In the genomic region with DNA sequence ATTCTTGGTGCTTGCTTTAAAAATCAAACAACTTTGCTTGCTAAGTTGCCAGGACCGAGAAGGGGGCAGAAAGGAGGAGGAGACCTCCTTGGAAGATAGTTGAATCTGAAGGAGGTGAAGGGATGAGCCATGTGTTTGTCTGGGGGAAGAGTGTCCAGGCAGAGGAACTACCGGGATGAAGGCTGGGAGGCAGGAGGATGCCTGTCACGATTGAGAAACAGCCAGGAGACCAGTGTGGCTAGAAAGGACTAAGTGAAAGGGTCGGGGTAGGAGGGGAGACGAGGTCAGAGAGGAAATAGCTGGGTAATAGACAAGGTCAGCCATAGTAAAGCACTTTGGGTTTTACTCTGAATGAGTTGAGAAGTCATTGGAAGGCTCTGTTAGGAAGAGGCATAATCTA, we compare ENCODE assay signal across 1 cellular context.
TF ChIP-seq lines count a peak whose summit lies in the region.

No MANE protein-coding gene starts in this region.

TF ChIP-seq in IMR-90, 13 proteins besides CTCF, POLR2A, EP300 and RAD21:
- TF ChIP-seq MXI1 (IDR thresholded peaks at IDR 0.05; ENCODE audit: borderline replicate concordance, low read depth, low read length) (no peak), RFX5 (IDR thresholded peaks at IDR 0.05; ENCODE audit: low read depth, low read length) (no peak), MAFK (IDR thresholded peaks at IDR 0.05; ENCODE audit: low read depth, low read length) (no peak), CHD1 (IDR thresholded peaks at IDR 0.05; ENCODE audit: low read depth, low read length) (no peak), FOS (IDR thresholded peaks at IDR 0.05; ENCODE audit: low read depth, low read length) (no peak), MAZ (IDR thresholded peaks at IDR 0.05; ENCODE audit: borderline replicate concordance, low read depth, low read length) (no peak), RCOR1 (IDR thresholded peaks at IDR 0.05; ENCODE audit: insufficient replicate concordance, low read length) (no peak), BHLHE40 (IDR thresholded peaks at IDR 0.05; ENCODE audit: low read depth, low read length) (no peak), SMC3 (IDR thresholded peaks at IDR 0.05; ENCODE audit: low read depth, low read length) (no peak), CEBPB (IDR thresholded peaks at IDR 0.05; ENCODE audit: low read depth, low read length) (no peak), NFE2L2 (IDR thresholded peaks at IDR 0.05; ENCODE audit: low read depth, low read length) (no peak)
- TF ChIP-seq, protein P1, sequence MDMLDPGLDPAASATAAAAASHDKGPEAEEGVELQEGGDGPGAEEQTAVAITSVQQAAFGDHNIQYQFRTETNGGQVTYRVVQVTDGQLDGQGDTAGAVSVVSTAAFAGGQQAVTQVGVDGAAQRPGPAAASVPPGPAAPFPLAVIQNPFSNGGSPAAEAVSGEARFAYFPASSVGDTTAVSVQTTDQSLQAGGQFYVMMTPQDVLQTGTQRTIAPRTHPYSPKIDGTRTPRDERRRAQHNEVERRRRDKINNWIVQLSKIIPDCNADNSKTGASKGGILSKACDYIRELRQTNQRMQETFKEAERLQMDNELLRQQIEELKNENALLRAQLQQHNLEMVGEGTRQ (IDR thresholded peaks at IDR 0.05; ENCODE audit: low read depth, low read length): no peak
- TF ChIP-seq, protein P2, sequence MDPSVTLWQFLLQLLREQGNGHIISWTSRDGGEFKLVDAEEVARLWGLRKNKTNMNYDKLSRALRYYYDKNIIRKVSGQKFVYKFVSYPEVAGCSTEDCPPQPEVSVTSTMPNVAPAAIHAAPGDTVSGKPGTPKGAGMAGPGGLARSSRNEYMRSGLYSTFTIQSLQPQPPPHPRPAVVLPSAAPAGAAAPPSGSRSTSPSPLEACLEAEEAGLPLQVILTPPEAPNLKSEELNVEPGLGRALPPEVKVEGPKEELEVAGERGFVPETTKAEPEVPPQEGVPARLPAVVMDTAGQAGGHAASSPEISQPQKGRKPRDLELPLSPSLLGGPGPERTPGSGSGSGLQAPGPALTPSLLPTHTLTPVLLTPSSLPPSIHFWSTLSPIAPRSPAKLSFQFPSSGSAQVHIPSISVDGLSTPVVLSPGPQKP (IDR thresholded peaks at IDR 0.05; ENCODE audit: borderline replicate concordance, low read depth, low read length): no peak
